17 cellular contexts compared by ENCODE assay signal in the genomic region with DNA sequence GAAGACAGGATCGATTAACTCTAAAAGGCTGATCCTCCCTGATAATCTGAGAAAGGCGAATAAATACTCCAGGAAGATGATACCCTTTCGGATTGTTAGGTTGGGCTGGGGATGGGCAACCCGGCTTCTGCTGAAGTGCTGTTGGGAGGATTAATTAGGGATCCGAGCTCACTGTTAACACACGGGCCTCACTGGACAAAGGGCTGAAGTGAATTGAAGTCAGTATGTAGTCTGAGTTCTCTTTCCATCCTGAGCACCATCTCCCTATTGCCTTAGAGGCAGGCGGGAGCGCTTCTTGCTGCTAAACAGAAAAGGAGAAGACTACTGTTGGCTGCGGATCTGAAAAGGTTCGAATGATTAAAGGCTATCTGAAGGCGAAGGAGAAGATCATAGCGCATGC. TPM values are rescaled to one million over a fixed set of nuclear protein-coding genes. Genes with fewer than 3 reads are reported as not detected.
A peak's percentile ranks its signal among the peaks of the same experiment; 100 is the strongest.
DNase-seq lines count a peak whose midpoint lies in the region; ATAC-seq and TF ChIP-seq lines count a peak whose summit lies in the region.
"Had no signal": no experiment of that assay in that cellular context is flagged by ENCODE, and none has a peak within 500 bp of the region (broad histone marks: within the 10 kb centered on the region; RNA-seq: fewer than 3 reads in every experiment).

No MANE protein-coding gene starts in this region.

- no peak for ATAC-seq in IMR-90 (ENCODE audit: low read depth)
- ATAC-seq in naive thymus-derived CD8-positive, alpha-beta T cell, result no peak
- ATAC-seq: stimulated activated naive CD8-positive, alpha-beta T cell treated with anti-CD3 and anti-CD28 coated beads, Interleukin-15, amount 100 ng/mL, for 72 hours had no signal

- CTCF ChIA-PET in IMR-90 (lab: Yijun Ruan, JAX), result no interaction called here

- no peak overlapping the region for H2BK15ac ChIP-seq in IMR-90 (ENCODE audit: low read depth, low read length)

- H3K4ac ChIP-seq in IMR-90 (ENCODE audit: low read depth, low read length), result no peak overlapping the region

- no peaks in the 10 kb centered on the region for H3K79me1 ChIP-seq in IMR-90 (ENCODE audit: low read depth in 1 of 2, low read length in 2 of 2)

- no peak overlapping the region for H3K27ac ChIP-seq in IMR-90 (ENCODE audit: insufficient read depth, low read length)
- H3K27ac ChIP-seq: brain microvascular endothelial cell, tibial nerve had no signal

- no peak overlapping the region for H3K56ac ChIP-seq in IMR-90 (ENCODE audit: extremely low read depth, insufficient read depth, low read length)

- no peaks in the 10 kb centered on the region for H3K36me3 Mint-ChIP-seq in naive thymus-derived CD8-positive, alpha-beta T cell

- H2AK5ac ChIP-seq in IMR-90 (ENCODE audit: low read depth, low read length), result no peak overlapping the region

- TF ChIP-seq POLR2A in IMR-90 (IDR thresholded peaks at IDR 0.05; ENCODE audit: low read depth, low read length), result no peak

- peaks cover 5 to 31% (median 11%) of the 10 kb centered on the region in 5 donors for H3K27me3 Mint-ChIP-seq in naive thymus-derived CD8-positive, alpha-beta T cell

- no peak overlapping the region for H4K91ac ChIP-seq in IMR-90 (ENCODE audit: insufficient read depth, low read depth, low read length)

- H2BK5ac ChIP-seq in IMR-90 (ENCODE audit: low read depth, low read length, poor library complexity, severe bottlenecking), result no peak overlapping the region

- no peaks in the 10 kb centered on the region for H3K36me3 ChIP-seq in IMR-90 (ENCODE audit: control insufficient read depth, insufficient read depth, low read length)
- H3K36me3 ChIP-seq: brain microvascular endothelial cell, tibial nerve had no signal

- H2AFZ ChIP-seq in IMR-90 (replicated peaks; ENCODE audit: low read length, poor library complexity), result peak overlapping the region; percentile 36

- no peaks in the 10 kb centered on the region for H4K20me1 ChIP-seq in IMR-90 (ENCODE audit: insufficient read depth, low read length)

- H3K4me1 ChIP-seq in IMR-90 (ENCODE audit: control insufficient read depth, insufficient read depth, low read length), result no peaks in the 10 kb centered on the region
- H3K4me1 ChIP-seq: tibial nerve had no signal

- no TSS peak for BruUV-seq in IMR-90 (replicated peaks; lab: Mats Ljungman, UMichigan)

- dilution Hi-C loops in IMR-90 (cut with HindIII; ENCODE audit: low sequenced_read_pairs, unreplicated experiment), result no loop called here

- intact Hi-C loops in IMR-90 (cut with micrococcal nuclease), result no loop called here

- H3K9me3 ChIP-seq in IMR-90 (ENCODE audit: control insufficient read depth, insufficient read depth, low read length) (no peaks in the 10 kb centered on the region), iPS-18c (ENCODE audit: control insufficient read depth, insufficient read depth, low read length) (no peaks in the 10 kb centered on the region)
- H3K9me3 ChIP-seq: tibial nerve had no signal

- TF ChIP-seq CTCF in IMR-90 (conservative IDR thresholded peaks at IDR 0.05; ENCODE audit: low read depth, low read length), result no peak
- TF ChIP-seq CTCF in retinal pigment epithelial cell (conservative IDR thresholded peaks at IDR 0.05; ENCODE audit: low read depth, low read length), result no peak

- no peak overlapping the region for H2BK20ac ChIP-seq in IMR-90 (ENCODE audit: low read depth, low read length)

- H3K9ac ChIP-seq in IMR-90 (ENCODE audit: low read depth, low read length), result no peak overlapping the region

- in situ Hi-C loops in IMR-90 (cut with MboI; ENCODE audit: low sequenced_read_pairs), result no loop called here

- peaks cover 4% of the 10 kb centered on the region for H3K27me3 ChIP-seq in IMR-90 (ENCODE audit: control insufficient read depth, insufficient read depth, low read length)
- H3K27me3 ChIP-seq: brain microvascular endothelial cell had no signal

- H2AK9ac ChIP-seq in IMR-90 (replicated peaks; ENCODE audit: low read depth, low read length, poor library complexity), result no peak overlapping the region

- DNase-seq in IMR-90 (no peak), cerebellar cortex (ENCODE audit: low spot score) (peak; percentile 18), retinal pigment epithelial cell (ENCODE audit: low read depth) (no peak), NCI-H226 (no peak), NCI-H187 (lab: John Stamatoyannopoulos, UW) (no peak)
- no peak for DNase-seq in naive thymus-derived CD8-positive, alpha-beta T cell
- DNase-seq: activated CD4-positive, alpha-beta T cell treated with anti-CD3 and anti-CD28 coated beads, Interleukin-2, amount 50 U/mL, for 48 hours; activated CD4-positive, CD25-positive, alpha-beta regulatory T cell; activated gamma-delta T cell; brain microvascular endothelial cell; DMS53; NCI-H524 treated with DMSO at 0.1 percent for 48 hours; stimulated activated naive CD8-positive, alpha-beta T cell treated with anti-CD3 and anti-CD28 coated beads, Interleukin-15, amount 100 ng/mL, for 72 hours; T-helper 9 cell had no signal

- H2BK120ac ChIP-seq in IMR-90 (ENCODE audit: low read depth, low read length), result no peak overlapping the region

- H3K14ac ChIP-seq in IMR-90 (replicated peaks; ENCODE audit: low read depth, low read length), result no peak overlapping the region

- 0 out of 2 replicates have a peak, but pooled peaks cover 4% of the 10 kb centered on the region for H3K9me1 ChIP-seq in IMR-90 (ENCODE audit: insufficient read depth, low read length)

- no peak overlapping the region for H4K5ac ChIP-seq in IMR-90 (ENCODE audit: low read depth, low read length)

- no peak overlapping the region for H3K4me3 ChIP-seq in IMR-90 (ENCODE audit: insufficient read depth, low read depth, low read length)
- H3K4me3 ChIP-seq in iPS-18c (ENCODE audit: insufficient read depth, low read depth, low read length), result peak overlapping the region; percentile 34; the same call in 1 of the 2 replicates
- peak overlapping the region; percentile 27 for H3K4me3 ChIP-seq in retinal pigment epithelial cell (ENCODE audit: low read length)

- H3K4me1 Mint-ChIP-seq in naive thymus-derived CD8-positive, alpha-beta T cell, result peaks cover 0 to 2% (median 2%) of the 10 kb centered on the region in 4 donors

- H3K18ac ChIP-seq in IMR-90 (ENCODE audit: low read depth, low read length), result no peak overlapping the region

- no peak overlapping the region for H3K4me3 Mint-ChIP-seq in naive thymus-derived CD8-positive, alpha-beta T cell
- H3K4me3 Mint-ChIP-seq: stimulated activated naive CD8-positive, alpha-beta T cell treated with anti-CD3 and anti-CD28 coated beads, Interleukin-15, amount 100 ng/mL, for 72 hours had no signal

- TF ChIP-seq RAD21 in IMR-90 (IDR thresholded peaks at IDR 0.05; ENCODE audit: low read length), result no peak

- no peak overlapping the region; the same call in 1 of the 2 replicates for H3K23ac ChIP-seq in IMR-90 (ENCODE audit: low read depth, low read length)

- POLR2A ChIA-PET in IMR-90 (lab: Charles Lee; ENCODE audit: unreplicated experiment), result no interaction called here
- POLR2A ChIA-PET in naive thymus-derived CD8-positive, alpha-beta T cell (lab: Charles Lee), result no interaction called here

- H3K4me2 ChIP-seq in IMR-90 (ENCODE audit: low read depth, low read length), result no peak overlapping the region

- WGBS in IMR-90 (ENCODE audit: extremely low coverage in 2 of 2, insufficient read length in 1 of 2), 2 experiments, result 67% methylated on average over 1 of the region's 12 CpGs; no CpG with 5 or more reads in 1 of the 2 experiments

- no peaks in the 10 kb centered on the region for H3K9me3 Mint-ChIP-seq in naive thymus-derived CD8-positive, alpha-beta T cell

- H3K27ac Mint-ChIP-seq in naive thymus-derived CD8-positive, alpha-beta T cell, result no peak overlapping the region

- H4K8ac ChIP-seq in IMR-90 (ENCODE audit: low read depth in 2 of 2, low read length in 2 of 2), result no peak overlapping the region

TF ChIP-seq in IMR-90, 13 proteins besides CTCF, POLR2A, EP300 and RAD21 (continues in another document):
- TF ChIP-seq RFX5 (IDR thresholded peaks at IDR 0.05; ENCODE audit: low read depth, low read length) (no peak), CHD1 (IDR thresholded peaks at IDR 0.05; ENCODE audit: low read depth, low read length) (no peak)
- TF ChIP-seq, protein P1, sequence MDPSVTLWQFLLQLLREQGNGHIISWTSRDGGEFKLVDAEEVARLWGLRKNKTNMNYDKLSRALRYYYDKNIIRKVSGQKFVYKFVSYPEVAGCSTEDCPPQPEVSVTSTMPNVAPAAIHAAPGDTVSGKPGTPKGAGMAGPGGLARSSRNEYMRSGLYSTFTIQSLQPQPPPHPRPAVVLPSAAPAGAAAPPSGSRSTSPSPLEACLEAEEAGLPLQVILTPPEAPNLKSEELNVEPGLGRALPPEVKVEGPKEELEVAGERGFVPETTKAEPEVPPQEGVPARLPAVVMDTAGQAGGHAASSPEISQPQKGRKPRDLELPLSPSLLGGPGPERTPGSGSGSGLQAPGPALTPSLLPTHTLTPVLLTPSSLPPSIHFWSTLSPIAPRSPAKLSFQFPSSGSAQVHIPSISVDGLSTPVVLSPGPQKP (IDR thresholded peaks at IDR 0.05; ENCODE audit: borderline replicate concordance, low read depth, low read length), result no peak

RNA-seq across cellular contexts. Expression of a gene that starts 22.6 kb away (rescaled TPM):
- total RNA-seq in IMR-90 (2012; rRNA removed), result 1,218 and 1,398 TPM in 2 replicates
- polyA plus RNA-seq in IMR-90 (2012; rRNA removed), result 501 and 795 TPM in 2 replicates
- polyA plus RNA-seq in IMR-90 (2012; cell fraction: cytosol; rRNA removed), result 175 and 256 TPM in 2 replicates
- polyA plus RNA-seq in IMR-90 (2012; cell fraction: nucleus; rRNA removed; ENCODE audit: low replicate concordance), result 60.4 and 480 TPM in 2 replicates
- 100 to 1,000 TPM; 110 to 111 TPM for total RNA-seq in naive thymus-derived CD8-positive, alpha-beta T cell
- polyA plus RNA-seq in naive thymus-derived CD8-positive, alpha-beta T cell, result 10 to 100 TPM; 66.3 to 96.5 (median 78.2) TPM

RNA-seq across cellular contexts. Expression of a gene that starts 35.1 kb away (rescaled TPM):
- total RNA-seq in IMR-90 (2012; rRNA removed), result 9.1 and 15.0 TPM in 2 replicates
- 18.8 and 21.8 TPM in 2 replicates for polyA plus RNA-seq in IMR-90 (2012; rRNA removed)
- 8.8 and 11.6 TPM in 2 replicates for polyA plus RNA-seq in IMR-90 (2012; cell fraction: cytosol; rRNA removed)
- polyA plus RNA-seq in IMR-90 (2012; cell fraction: nucleus; rRNA removed; ENCODE audit: low replicate concordance), result 7.4 and 22.6 TPM in 2 replicates
- total RNA-seq in naive thymus-derived CD8-positive, alpha-beta T cell, result 10 to 100 TPM; 18.8 to 19.3 TPM
- 10 to 100 TPM; 19.1 to 29.4 (median 28.4) TPM for polyA plus RNA-seq in naive thymus-derived CD8-positive, alpha-beta T cell

RNA-seq across cellular contexts. Expression of a gene that starts 46.8 kb away (rescaled TPM):
- total RNA-seq in IMR-90 (2012; rRNA removed), result not detected in 2 replicates
- 0.17 TPM in 1 of 2 replicates, not detected in the other for polyA plus RNA-seq in IMR-90 (2012; rRNA removed)
- 0.09 TPM in 1 of 2 replicates, not detected in the other for polyA plus RNA-seq in IMR-90 (2012; cell fraction: cytosol; rRNA removed)
- polyA plus RNA-seq in IMR-90 (2012; cell fraction: nucleus; rRNA removed; ENCODE audit: low replicate concordance), result 0.14 TPM in 1 of 2 replicates, not detected in the other
- not detected for total RNA-seq in naive thymus-derived CD8-positive, alpha-beta T cell
- polyA plus RNA-seq in naive thymus-derived CD8-positive, alpha-beta T cell, result not detected
- total RNA-seq: liver had no signal
- polyA plus RNA-seq: liver had no signal

RNA-seq across cellular contexts. Expression of a gene that starts 56.2 kb away (rescaled TPM):
- total RNA-seq in IMR-90 (2012; rRNA removed), result 3.2 and 13.1 TPM in 2 replicates
- 21.9 and 24.2 TPM in 2 replicates for polyA plus RNA-seq in IMR-90 (2012; rRNA removed)
- polyA plus RNA-seq in IMR-90 (2012; cell fraction: cytosol; rRNA removed), result 10.3 and 15.0 TPM in 2 replicates
- polyA plus RNA-seq in IMR-90 (2012; cell fraction: nucleus; rRNA removed; ENCODE audit: low replicate concordance), result 1.8 and 7.0 TPM in 2 replicates
- total RNA-seq in naive thymus-derived CD8-positive, alpha-beta T cell, result 1 to 10 TPM; 9.1 TPM
- 10 to 100 TPM in 2 of 3 donors, 1 to 10 TPM in 1; 7.4 to 11.9 (median 10.2) TPM for polyA plus RNA-seq in naive thymus-derived CD8-positive, alpha-beta T cell

Comparison
In these comparisons a context has a peak if more than half of its experiments do, and no peak if none do; other contexts are left out.
1. RNA of a gene that starts 22.6 kb away (total RNA-seq): 1,218 to 1,398 TPM in IMR-90; 110 to 111 TPM in naive thymus-derived CD8-positive, alpha-beta T cell; every median in the first group is over 10 times any median in the second.